ENCODE assay signal across 9 cellular contexts in genomic region chr7:13241416-13241815, GRCh38.
"Had no signal": no experiment of that assay in that cellular context is flagged by ENCODE, and none has a peak within 500 bp of the region (broad histone marks: within the 10 kb centered on the region; RNA-seq: fewer than 3 reads in every experiment).

No MANE protein-coding gene starts in this region.

- H3K4me3 Mint-ChIP-seq: H9, HFFc6, IgD-negative memory B cell had no signal

- H3K4me1 Mint-ChIP-seq: IgD-negative memory B cell had no signal

- H3K36me3 Mint-ChIP-seq: IgD-negative memory B cell had no signal

- H3K9me3 Mint-ChIP-seq: H9, HFFc6, IgD-negative memory B cell had no signal

- DNase-seq: GM23248, GOT3, H9, HCEC 1CT, HFFc6, KBM-7 had no signal

- FAIRE-seq: HepG2 had no signal

- H3K9ac ChIP-seq: GM23248 had no signal

- H2AFZ ChIP-seq: GM23248 had no signal

- H3K27ac ChIP-seq: GM23248, HL-60 had no signal

- H3K27ac Mint-ChIP-seq: H9, HFFc6, IgD-negative memory B cell had no signal

- ATAC-seq: HepG2 had no signal

- H3K27me3 Mint-ChIP-seq: IgD-negative memory B cell had no signal

- H3K4me3 ChIP-seq: GM23248 had no signal
